1 cellular context compared by ENCODE assay signal in the genomic region with DNA sequence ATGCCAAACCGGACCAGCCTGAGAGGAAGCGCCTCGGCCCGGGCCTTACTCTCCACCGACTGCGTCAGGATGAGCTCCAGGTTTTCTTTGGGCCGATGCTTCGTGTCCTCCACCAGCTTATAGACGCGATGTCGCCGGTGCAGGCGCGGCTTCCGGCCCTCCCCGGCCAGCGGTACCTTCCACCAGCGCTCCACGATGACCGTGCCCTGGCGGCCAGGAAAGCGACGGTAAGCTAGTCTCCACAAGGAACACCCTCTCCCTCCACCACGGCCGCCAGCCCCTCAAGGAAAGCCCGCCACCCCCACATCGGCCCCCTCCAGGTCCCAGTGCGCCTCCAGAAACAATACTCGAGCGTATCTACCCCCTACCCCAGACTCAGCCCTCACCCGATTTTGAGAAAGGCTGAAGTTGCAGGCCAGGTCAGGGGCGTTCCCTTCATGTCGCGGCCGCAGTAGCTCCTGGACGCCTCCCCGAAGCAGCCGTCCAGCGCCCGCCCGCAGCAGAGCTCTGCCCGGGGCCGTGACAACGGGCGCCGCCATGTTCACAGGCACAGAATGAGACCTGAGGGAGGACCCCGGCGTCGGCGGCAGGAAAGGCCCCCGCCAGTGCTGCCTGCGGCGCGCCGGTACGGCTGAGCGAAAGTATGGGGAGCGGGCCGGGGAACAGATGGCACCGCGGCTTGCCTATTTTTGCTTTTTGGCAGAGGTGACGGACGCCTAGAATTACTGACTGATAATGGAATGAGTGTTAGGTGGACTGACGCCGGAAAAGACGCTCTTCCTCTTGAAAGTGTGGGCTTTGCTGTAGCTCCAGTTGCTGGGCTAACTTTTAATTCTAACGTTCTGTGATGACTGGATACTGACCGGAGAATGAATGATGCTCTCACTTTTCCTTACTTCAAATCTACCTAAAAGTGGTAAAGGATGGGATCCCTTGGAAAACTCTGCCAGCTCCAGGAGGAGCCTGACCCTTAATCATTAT.
TF ChIP-seq lines count a peak whose summit lies in the region.

A gene (minus strand): TSS at position 556 of the 981 bp plus-strand sequence. CDS start 17 bp downstream, at position 539.

TF ChIP-seq in HepG2, 621 proteins besides CTCF, POLR2A, EP300 and RAD21 (continued from another document and continues in another):
- TF ChIP-seq, protein P1, sequence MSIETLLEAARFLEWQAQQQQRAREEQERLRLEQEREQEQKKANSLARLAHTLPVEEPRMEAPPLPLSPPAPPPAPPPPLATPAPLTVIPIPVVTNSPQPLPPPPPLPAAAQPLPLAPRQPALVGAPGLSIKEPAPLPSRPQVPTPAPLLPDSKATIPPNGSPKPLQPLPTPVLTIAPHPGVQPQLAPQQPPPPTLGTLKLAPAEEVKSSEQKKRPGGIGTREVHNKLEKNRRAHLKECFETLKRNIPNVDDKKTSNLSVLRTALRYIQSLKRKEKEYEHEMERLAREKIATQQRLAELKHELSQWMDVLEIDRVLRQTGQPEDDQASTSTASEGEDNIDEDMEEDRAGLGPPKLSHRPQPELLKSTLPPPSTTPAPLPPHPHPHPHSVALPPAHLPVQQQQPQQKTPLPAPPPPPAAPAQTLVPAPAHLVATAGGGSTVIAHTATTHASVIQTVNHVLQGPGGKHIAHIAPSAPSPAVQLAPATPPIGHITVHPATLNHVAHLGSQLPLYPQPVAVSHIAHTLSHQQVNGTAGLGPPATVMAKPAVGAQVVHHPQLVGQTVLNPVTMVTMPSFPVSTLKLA (IDR thresholded peaks at IDR 0.05): no peak
- peak; percentile 55; the same call in 1 of the 2 replicates for TF ChIP-seq SMAD1 (CRISPR knock-in tag; IDR thresholded peaks at IDR 0.05; ENCODE audit: borderline replicate concordance, low read depth)
- TF ChIP-seq ZNF652 (CRISPR knock-in tag; IDR thresholded peaks at IDR 0.05; ENCODE audit: borderline replicate concordance, low read depth): 0 out of 2 replicates have a peak, but pooled peaks have one; percentile 27
- TF ChIP-seq, protein P2, sequence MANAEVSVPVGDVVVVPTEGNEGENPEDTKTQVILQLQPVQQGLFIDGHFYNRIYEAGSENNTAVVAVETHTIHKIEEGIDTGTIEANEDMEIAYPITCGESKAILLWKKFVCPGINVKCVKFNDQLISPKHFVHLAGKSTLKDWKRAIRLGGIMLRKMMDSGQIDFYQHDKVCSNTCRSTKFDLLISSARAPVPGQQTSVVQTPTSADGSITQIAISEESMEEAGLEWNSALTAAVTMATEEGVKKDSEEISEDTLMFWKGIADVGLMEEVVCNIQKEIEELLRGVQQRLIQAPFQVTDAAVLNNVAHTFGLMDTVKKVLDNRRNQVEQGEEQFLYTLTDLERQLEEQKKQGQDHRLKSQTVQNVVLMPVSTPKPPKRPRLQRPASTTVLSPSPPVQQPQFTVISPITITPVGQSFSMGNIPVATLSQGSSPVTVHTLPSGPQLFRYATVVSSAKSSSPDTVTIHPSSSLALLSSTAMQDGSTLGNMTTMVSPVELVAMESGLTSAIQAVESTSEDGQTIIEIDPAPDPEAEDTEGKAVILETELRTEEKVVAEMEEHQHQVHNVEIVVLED (CRISPR knock-in tag; IDR thresholded peaks at IDR 0.05; ENCODE audit: borderline replicate concordance): peak; percentile 75; the same call in 1 of the 2 replicates
- peak; percentile 84; the same call in 1 of the 2 replicates for TF ChIP-seq ZBTB42 (CRISPR knock-in tag; IDR thresholded peaks at IDR 0.05)
- no peak for TF ChIP-seq SNRNP70 (IDR thresholded peaks at IDR 0.05; ENCODE audit: low read depth, low read length)
- TF ChIP-seq YY1 (IDR thresholded peaks at IDR 0.05; ENCODE audit: insufficient read depth, insufficient replicate concordance, low read depth, low read length): peak; percentile 97
- TF ChIP-seq CENPT (CRISPR knock-in tag; IDR thresholded peaks at IDR 0.05; ENCODE audit: low read depth): no peak
- TF ChIP-seq ARHGAP35 (CRISPR knock-in tag; IDR thresholded peaks at IDR 0.05; ENCODE audit: borderline replicate concordance): no peak; the same call in 1 of the 2 replicates
- TF ChIP-seq, protein P3, sequence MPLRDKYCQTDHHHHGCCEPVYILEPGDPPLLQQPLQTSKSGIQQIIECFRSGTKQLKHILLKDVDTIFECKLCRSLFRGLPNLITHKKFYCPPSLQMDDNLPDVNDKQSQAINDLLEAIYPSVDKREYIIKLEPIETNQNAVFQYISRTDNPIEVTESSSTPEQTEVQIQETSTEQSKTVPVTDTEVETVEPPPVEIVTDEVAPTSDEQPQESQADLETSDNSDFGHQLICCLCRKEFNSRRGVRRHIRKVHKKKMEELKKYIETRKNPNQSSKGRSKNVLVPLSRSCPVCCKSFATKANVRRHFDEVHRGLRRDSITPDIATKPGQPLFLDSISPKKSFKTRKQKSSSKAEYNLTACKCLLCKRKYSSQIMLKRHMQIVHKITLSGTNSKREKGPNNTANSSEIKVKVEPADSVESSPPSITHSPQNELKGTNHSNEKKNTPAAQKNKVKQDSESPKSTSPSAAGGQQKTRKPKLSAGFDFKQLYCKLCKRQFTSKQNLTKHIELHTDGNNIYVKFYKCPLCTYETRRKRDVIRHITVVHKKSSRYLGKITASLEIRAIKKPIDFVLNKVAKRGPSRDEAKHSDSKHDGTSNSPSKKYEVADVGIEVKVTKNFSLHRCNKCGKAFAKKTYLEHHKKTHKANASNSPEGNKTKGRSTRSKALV (CRISPR knock-in tag; IDR thresholded peaks at IDR 0.05): peak; percentile 29; the same call in 1 of the 2 replicates
- TF ChIP-seq ZNF776 (CRISPR knock-in tag; IDR thresholded peaks at IDR 0.05): peak; percentile 59; the same call in 1 of the 2 replicates
- peak; percentile 65; the same call in 1 of the 2 replicates for TF ChIP-seq CBFB (CRISPR knock-in tag; IDR thresholded peaks at IDR 0.05)
- TF ChIP-seq ZNF264 (CRISPR knock-in tag; IDR thresholded peaks at IDR 0.05): no peak
- TF ChIP-seq, protein P4, sequence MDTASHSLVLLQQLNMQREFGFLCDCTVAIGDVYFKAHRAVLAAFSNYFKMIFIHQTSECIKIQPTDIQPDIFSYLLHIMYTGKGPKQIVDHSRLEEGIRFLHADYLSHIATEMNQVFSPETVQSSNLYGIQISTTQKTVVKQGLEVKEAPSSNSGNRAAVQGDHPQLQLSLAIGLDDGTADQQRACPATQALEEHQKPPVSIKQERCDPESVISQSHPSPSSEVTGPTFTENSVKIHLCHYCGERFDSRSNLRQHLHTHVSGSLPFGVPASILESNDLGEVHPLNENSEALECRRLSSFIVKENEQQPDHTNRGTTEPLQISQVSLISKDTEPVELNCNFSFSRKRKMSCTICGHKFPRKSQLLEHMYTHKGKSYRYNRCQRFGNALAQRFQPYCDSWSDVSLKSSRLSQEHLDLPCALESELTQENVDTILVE (CRISPR knock-in tag; IDR thresholded peaks at IDR 0.05): no peak
- no peak for TF ChIP-seq NAIF1 (CRISPR knock-in tag; IDR thresholded peaks at IDR 0.05; ENCODE audit: borderline replicate concordance)
- peak; percentile 73 for TF ChIP-seq POLR2AphosphoS5 (IDR thresholded peaks at IDR 0.05; ENCODE audit: low read depth, low read length)
- TF ChIP-seq KLF16 (CRISPR knock-in tag; IDR thresholded peaks at IDR 0.05): peak in 1 of 2 experiments; percentile 66; a peak in 1 of 4 replicates
- no peak; the same call in 1 of the 2 replicates for TF ChIP-seq ZNF235 (CRISPR knock-in tag; IDR thresholded peaks at IDR 0.05; ENCODE audit: borderline replicate concordance)
- no peak for TF ChIP-seq CEBPB (IDR thresholded peaks at IDR 0.05; ENCODE audit: borderline replicate concordance, low read depth, low read length)
- no peak for TF ChIP-seq NCOR1 (IDR thresholded peaks at IDR 0.05; ENCODE audit: borderline replicate concordance, low read length)
- TF ChIP-seq KMT2A (CRISPR knock-in tag; IDR thresholded peaks at IDR 0.05): peak; percentile 94
- peak; percentile 50; the same call in 1 of the 2 replicates for TF ChIP-seq SMYD3 (CRISPR knock-in tag; IDR thresholded peaks at IDR 0.05)
- 0 out of 2 replicates have a peak, but pooled peaks have one; percentile 43 for TF ChIP-seq MYNN (CRISPR knock-in tag; IDR thresholded peaks at IDR 0.05; ENCODE audit: low read depth)
- TF ChIP-seq, protein P5, sequence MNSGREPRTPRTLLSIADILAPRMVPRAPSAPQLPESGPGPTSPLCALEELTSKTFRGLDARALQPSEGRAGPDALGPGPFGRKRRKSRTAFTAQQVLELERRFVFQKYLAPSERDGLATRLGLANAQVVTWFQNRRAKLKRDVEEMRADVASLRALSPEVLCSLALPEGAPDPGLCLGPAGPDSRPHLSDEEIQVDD (CRISPR knock-in tag; IDR thresholded peaks at IDR 0.05; ENCODE audit: borderline replicate concordance): no peak
- TF ChIP-seq ZNF530 (CRISPR knock-in tag; IDR thresholded peaks at IDR 0.05; ENCODE audit: low read depth): no peak
- no peak; the same call in 1 of the 2 replicates for TF ChIP-seq HNF4G (IDR thresholded peaks at IDR 0.05; ENCODE audit: borderline replicate concordance, low read depth, low read length)
- no peak for TF ChIP-seq HNF4G (CRISPR knock-in tag; IDR thresholded peaks at IDR 0.05; ENCODE audit: borderline replicate concordance, low read depth)
- no peak for TF ChIP-seq ZNF703 (CRISPR knock-in tag; IDR thresholded peaks at IDR 0.05; ENCODE audit: borderline replicate concordance)
- no peak for TF ChIP-seq ZSCAN22 (CRISPR knock-in tag; IDR thresholded peaks at IDR 0.05)
- 0 out of 2 replicates have a peak, but pooled peaks have one; percentile 69 for TF ChIP-seq ZBTB3 (CRISPR knock-in tag; IDR thresholded peaks at IDR 0.05; ENCODE audit: borderline replicate concordance, low read depth)
- TF ChIP-seq ZNF207 (IDR thresholded peaks at IDR 0.05; ENCODE audit: borderline replicate concordance): no peak
- peak; percentile 72; the same call in 1 of the 2 replicates for TF ChIP-seq ZNF317 (CRISPR knock-in tag; IDR thresholded peaks at IDR 0.05)
- TF ChIP-seq, protein P6, sequence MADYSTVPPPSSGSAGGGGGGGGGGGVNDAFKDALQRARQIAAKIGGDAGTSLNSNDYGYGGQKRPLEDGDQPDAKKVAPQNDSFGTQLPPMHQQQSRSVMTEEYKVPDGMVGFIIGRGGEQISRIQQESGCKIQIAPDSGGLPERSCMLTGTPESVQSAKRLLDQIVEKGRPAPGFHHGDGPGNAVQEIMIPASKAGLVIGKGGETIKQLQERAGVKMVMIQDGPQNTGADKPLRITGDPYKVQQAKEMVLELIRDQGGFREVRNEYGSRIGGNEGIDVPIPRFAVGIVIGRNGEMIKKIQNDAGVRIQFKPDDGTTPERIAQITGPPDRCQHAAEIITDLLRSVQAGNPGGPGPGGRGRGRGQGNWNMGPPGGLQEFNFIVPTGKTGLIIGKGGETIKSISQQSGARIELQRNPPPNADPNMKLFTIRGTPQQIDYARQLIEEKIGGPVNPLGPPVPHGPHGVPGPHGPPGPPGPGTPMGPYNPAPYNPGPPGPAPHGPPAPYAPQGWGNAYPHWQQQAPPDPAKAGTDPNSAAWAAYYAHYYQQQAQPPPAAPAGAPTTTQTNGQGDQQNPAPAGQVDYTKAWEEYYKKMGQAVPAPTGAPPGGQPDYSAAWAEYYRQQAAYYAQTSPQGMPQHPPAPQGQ (CRISPR knock-in tag; IDR thresholded peaks at IDR 0.05; ENCODE audit: borderline replicate concordance): no peak
- TF ChIP-seq, protein P7, sequence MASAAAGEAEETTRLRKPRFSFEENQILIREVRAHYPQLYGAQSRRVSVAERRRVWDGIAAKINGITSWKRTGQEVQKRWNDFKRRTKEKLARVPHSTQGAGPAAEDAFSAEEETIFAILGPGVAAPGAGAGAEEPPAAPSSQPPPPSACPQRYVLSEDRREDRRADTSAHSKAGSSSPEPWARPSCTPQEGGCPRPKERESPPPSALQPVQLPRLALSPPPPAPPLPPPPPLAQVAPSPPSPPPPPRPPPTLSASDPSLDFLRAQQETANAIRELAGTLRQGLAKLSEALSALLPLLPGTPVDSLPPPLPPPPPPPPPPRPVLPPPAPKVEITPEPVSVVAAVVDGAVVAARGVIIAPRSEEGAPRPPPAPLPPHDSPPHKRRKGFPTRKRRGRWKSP (CRISPR knock-in tag; IDR thresholded peaks at IDR 0.05): 0 out of 2 replicates have a peak, but pooled peaks have one; percentile 21
- TF ChIP-seq JUND (CRISPR knock-in tag; IDR thresholded peaks at IDR 0.05): no peak
- TF ChIP-seq RARA (CRISPR knock-in tag; IDR thresholded peaks at IDR 0.05): 0 out of 2 replicates have a peak, but pooled peaks have one; percentile 17
- peak; percentile 75; the same call in 1 of the 2 replicates for TF ChIP-seq ZNF772 (CRISPR knock-in tag; IDR thresholded peaks at IDR 0.05)
- TF ChIP-seq FOSL2 (CRISPR knock-in tag; IDR thresholded peaks at IDR 0.05): peak; percentile 41; the same call in 1 of the 2 replicates
- TF ChIP-seq ZNF543 (CRISPR knock-in tag; IDR thresholded peaks at IDR 0.05): no peak
- TF ChIP-seq, protein P8, sequence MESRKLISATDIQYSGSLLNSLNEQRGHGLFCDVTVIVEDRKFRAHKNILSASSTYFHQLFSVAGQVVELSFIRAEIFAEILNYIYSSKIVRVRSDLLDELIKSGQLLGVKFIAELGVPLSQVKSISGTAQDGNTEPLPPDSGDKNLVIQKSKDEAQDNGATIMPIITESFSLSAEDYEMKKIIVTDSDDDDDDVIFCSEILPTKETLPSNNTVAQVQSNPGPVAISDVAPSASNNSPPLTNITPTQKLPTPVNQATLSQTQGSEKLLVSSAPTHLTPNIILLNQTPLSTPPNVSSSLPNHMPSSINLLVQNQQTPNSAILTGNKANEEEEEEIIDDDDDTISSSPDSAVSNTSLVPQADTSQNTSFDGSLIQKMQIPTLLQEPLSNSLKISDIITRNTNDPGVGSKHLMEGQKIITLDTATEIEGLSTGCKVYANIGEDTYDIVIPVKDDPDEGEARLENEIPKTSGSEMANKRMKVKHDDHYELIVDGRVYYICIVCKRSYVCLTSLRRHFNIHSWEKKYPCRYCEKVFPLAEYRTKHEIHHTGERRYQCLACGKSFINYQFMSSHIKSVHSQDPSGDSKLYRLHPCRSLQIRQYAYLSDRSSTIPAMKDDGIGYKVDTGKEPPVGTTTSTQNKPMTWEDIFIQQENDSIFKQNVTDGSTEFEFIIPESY (CRISPR knock-in tag; IDR thresholded peaks at IDR 0.05): no peak
- 0 out of 2 replicates have a peak, but pooled peaks have one; percentile 71 for TF ChIP-seq ZSCAN31 (CRISPR knock-in tag; IDR thresholded peaks at IDR 0.05; ENCODE audit: low read depth)
- 0 out of 2 replicates have a peak, but pooled peaks have one; percentile 27 for TF ChIP-seq ZNF292 (CRISPR knock-in tag; IDR thresholded peaks at IDR 0.05; ENCODE audit: borderline replicate concordance, low read depth)
- TF ChIP-seq ZNF616 (CRISPR knock-in tag; IDR thresholded peaks at IDR 0.05; ENCODE audit: low read depth): peak; percentile 83
- peak; percentile 48; the same call in 1 of the 2 replicates for TF ChIP-seq ZNF44 (CRISPR knock-in tag; IDR thresholded peaks at IDR 0.05)
- TF ChIP-seq ZFP62 (CRISPR knock-in tag; IDR thresholded peaks at IDR 0.05): 0 out of 2 replicates have a peak, but pooled peaks have one; percentile 55
- TF ChIP-seq, protein P9, sequence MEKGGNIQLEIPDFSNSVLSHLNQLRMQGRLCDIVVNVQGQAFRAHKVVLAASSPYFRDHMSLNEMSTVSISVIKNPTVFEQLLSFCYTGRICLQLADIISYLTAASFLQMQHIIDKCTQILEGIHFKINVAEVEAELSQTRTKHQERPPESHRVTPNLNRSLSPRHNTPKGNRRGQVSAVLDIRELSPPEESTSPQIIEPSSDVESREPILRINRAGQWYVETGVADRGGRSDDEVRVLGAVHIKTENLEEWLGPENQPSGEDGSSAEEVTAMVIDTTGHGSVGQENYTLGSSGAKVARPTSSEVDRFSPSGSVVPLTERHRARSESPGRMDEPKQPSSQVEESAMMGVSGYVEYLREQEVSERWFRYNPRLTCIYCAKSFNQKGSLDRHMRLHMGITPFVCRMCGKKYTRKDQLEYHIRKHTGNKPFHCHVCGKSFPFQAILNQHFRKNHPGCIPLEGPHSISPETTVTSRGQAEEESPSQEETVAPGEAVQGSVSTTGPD (CRISPR knock-in tag; IDR thresholded peaks at IDR 0.05): no peak
- TF ChIP-seq SP2 (CRISPR knock-in tag; IDR thresholded peaks at IDR 0.05): no peak; the same call in 1 of the 2 replicates
- peak; percentile 84; the same call in 1 of the 2 replicates for TF ChIP-seq SPEN (CRISPR knock-in tag; IDR thresholded peaks at IDR 0.05; ENCODE audit: low read depth)
- TF ChIP-seq ZNF720 (CRISPR knock-in tag; IDR thresholded peaks at IDR 0.05): no peak
